Comparison of ENCODE assay signal across 8 cellular contexts in genomic region chr16:1048442-1049112, GRCh38. TPM values are rescaled to one million over a fixed set of nuclear protein-coding genes. Genes with fewer than 3 reads are reported as not detected.
DNase-seq lines count a peak whose midpoint lies in the region; ATAC-seq, FAIRE-seq and TF ChIP-seq lines count a peak whose summit lies in the region.
"Had no signal": no experiment of that assay in that cellular context is flagged by ENCODE, and none has a peak within 500 bp of the region (broad histone marks: within the 10 kb centered on the region; RNA-seq: fewer than 3 reads in every experiment).

No MANE protein-coding gene starts in this region.

- peak; percentile 21 for FAIRE-seq in endothelial cell of umbilical vein (lab: Jason Lieb, UNC)

- no TSS peak for BruUV-seq in endothelial cell of umbilical vein (replicated peaks; lab: Mats Ljungman, UMichigan)

- H3K79me2 ChIP-seq in endothelial cell of umbilical vein (ENCODE audit: control insufficient read depth, insufficient read depth, low read length), result no peaks in the 10 kb centered on the region

- ATAC-seq in HG02678 (IDR thresholded peaks at IDR 0.05; ENCODE audit: unreplicated experiment) (no peak), GM21717 (IDR thresholded peaks at IDR 0.05; ENCODE audit: unreplicated experiment) (no peak)

- POLR2A ChIA-PET in endothelial cell of umbilical vein (lab: Charles Lee), result interaction anchor here (0.6 kb wide), 1 partner anchor 149 kb away, joined by 5 read pairs; no protein-coding TSS in a partner anchor

- CTCF ChIA-PET in endothelial cell of umbilical vein (lab: Charles Lee), result interaction anchor here (0.6 to 2.8 kb wide), 3 partner anchors 9 to 80 kb away, joined by 3 to 20 read pairs (median 3); no protein-coding TSS in a partner anchor

- H3K9ac ChIP-seq in endothelial cell of umbilical vein (replicated peaks; ENCODE audit: extremely low read depth, insufficient read depth, low read length), result no peak overlapping the region

- no peaks in the 10 kb centered on the region for H3K27me3 ChIP-seq in endothelial cell of umbilical vein (ENCODE audit: control insufficient read depth in 2 of 2, insufficient read depth in 2 of 2, low read length in 2 of 2)

- H3K36me3 ChIP-seq in endothelial cell of umbilical vein (ENCODE audit: control insufficient read depth in 2 of 2, extremely low read depth in 1 of 2, insufficient read depth in 2 of 2, low read length in 2 of 2), result no peaks in the 10 kb centered on the region

- H2AFZ ChIP-seq in endothelial cell of umbilical vein (ENCODE audit: low read depth, low read length), result peak overlapping the region; percentile 91

- H4K20me1 ChIP-seq in endothelial cell of umbilical vein (replicated peaks; ENCODE audit: control insufficient read depth, extremely low read depth, insufficient read depth, low read length), result no peaks in the 10 kb centered on the region

- no peak overlapping the region for H3K4me3 ChIP-seq in endothelial cell of umbilical vein (replicated peaks in 1 of 3; ENCODE audit: insufficient read depth in 1 of 3, low read depth in 1 of 3, low read length in 3 of 3)

- dilution Hi-C loops in endothelial cell of umbilical vein (cut with MboI; ENCODE audit: extremely low pct_ligation_motif_present, low sequenced_read_pairs), result no loop called here

- no peak for TF ChIP-seq POLR2A in endothelial cell of umbilical vein (IDR thresholded peaks at IDR 0.05; ENCODE audit: low read depth, low read length)

- DNase-seq in EL (peak; percentile 13), NCI-H2171 (lab: John Stamatoyannopoulos, UW) (peak; percentile 84), endothelial cell of umbilical vein (ENCODE audit: low read depth, low spot score) (peak; percentile 26), occipital lobe (lab: John Stamatoyannopoulos, UW) (peak; percentile 72)
- no peak for DNase-seq in effector CD4-positive, alpha-beta T cell

- no peaks in the 10 kb centered on the region for H3K9me3 ChIP-seq in endothelial cell of umbilical vein (replicated peaks; ENCODE audit: control insufficient read depth, insufficient read depth, low read length)

- H3K4me1 ChIP-seq in endothelial cell of umbilical vein (ENCODE audit: control insufficient read depth, extremely low read depth, insufficient read depth, low read length), result no peaks in the 10 kb centered on the region

- no peak overlapping the region for H3K4me2 ChIP-seq in endothelial cell of umbilical vein (ENCODE audit: insufficient read depth, low read length)

- H3K27ac ChIP-seq in endothelial cell of umbilical vein (ENCODE audit: insufficient read depth, low read depth, low read length), result no peak overlapping the region

- H3K9me1 ChIP-seq in endothelial cell of umbilical vein (replicated peaks; ENCODE audit: control insufficient read depth, extremely low read depth, insufficient read depth, low read length), result no peaks in the 10 kb centered on the region

- intact Hi-C loops in endothelial cell of umbilical vein (cut with micrococcal nuclease), result no loop called here

- no peak for TF ChIP-seq CTCF in endothelial cell of umbilical vein (IDR thresholded peaks at IDR 0.05; ENCODE audit: extremely low read depth in 1 of 2, insufficient read depth in 1 of 2, low read depth in 1 of 2, low read length in 2 of 2)

TF ChIP-seq in endothelial cell of umbilical vein, 7 proteins besides CTCF, POLR2A, EP300 and RAD21:
- TF ChIP-seq GATA2 (IDR thresholded peaks at IDR 0.05; ENCODE audit: insufficient read depth, insufficient read length, low read depth, low read length), result no peak
- no peak for TF ChIP-seq FOS (IDR thresholded peaks at IDR 0.05; ENCODE audit: borderline replicate concordance, insufficient read depth, low read length)
- TF ChIP-seq POLR2AphosphoS5 (IDR thresholded peaks at IDR 0.05; ENCODE audit: insufficient read depth, low read depth, low read length), result no peak
- no peak for TF ChIP-seq MYC (IDR thresholded peaks at IDR 0.05; ENCODE audit: low read depth, low read length)
- no peak for TF ChIP-seq MAX (IDR thresholded peaks at IDR 0.05; ENCODE audit: insufficient read depth, insufficient read length)
- TF ChIP-seq EZH2 (IDR thresholded peaks at IDR 0.05; ENCODE audit: borderline replicate concordance, low read depth, low read length, severe bottlenecking), result no peak
- TF ChIP-seq JUN (IDR thresholded peaks at IDR 0.05; ENCODE audit: borderline replicate concordance, insufficient read depth, insufficient read length, low read depth), result no peak
TF ChIP-seq in endothelial cell of umbilical vein: peak in this region for 0.

RNA-seq across cellular contexts. Expression of gene SSTR5, which starts 24.0 kb away (rescaled TPM):
- total RNA-seq in endothelial cell of umbilical vein (0.24 TPM in 1 of 2 replicates, not detected in the other), occipital lobe (0.16 TPM)
- polyA plus RNA-seq in endothelial cell of umbilical vein, result 0.52 and 0.65 TPM in 2 replicates
- 0.17 TPM in 2 replicates for polyA plus RNA-seq in endothelial cell of umbilical vein (2011; cell fraction: cytosol; rRNA removed)
- 0.25 and 0.29 TPM in 2 replicates for polyA plus RNA-seq in endothelial cell of umbilical vein (2011; cell fraction: nucleus; rRNA removed)
- polyA plus RNA-seq in endothelial cell of umbilical vein (2012), result 0.20 and 0.94 TPM in 2 replicates
- 0.13 and 0.39 TPM in 2 replicates for polyA minus RNA-seq in endothelial cell of umbilical vein
- polyA minus RNA-seq in endothelial cell of umbilical vein (2011; cell fraction: cytosol; rRNA and poly(A)+ RNA removed), result 0.72 TPM
- polyA minus RNA-seq in endothelial cell of umbilical vein (2011; cell fraction: nucleus; rRNA and poly(A)+ RNA removed), result 0.34 TPM in 1 of 2 replicates, not detected in the other

RNA-seq across cellular contexts. Expression of gene C1QTNF8, which starts 47.5 kb away (rescaled TPM):
- total RNA-seq in endothelial cell of umbilical vein (not detected in 2 replicates), occipital lobe (not detected)
- polyA plus RNA-seq in endothelial cell of umbilical vein, result not detected in 2 replicates
- not detected in 2 replicates for polyA plus RNA-seq in endothelial cell of umbilical vein (2011; cell fraction: cytosol; rRNA removed)
- polyA plus RNA-seq in endothelial cell of umbilical vein (2011; cell fraction: nucleus; rRNA removed), result not detected in 2 replicates
- not detected in 2 replicates for polyA plus RNA-seq in endothelial cell of umbilical vein (2012)
- not detected in 2 replicates for polyA minus RNA-seq in endothelial cell of umbilical vein
- polyA minus RNA-seq in endothelial cell of umbilical vein (2011; cell fraction: cytosol; rRNA and poly(A)+ RNA removed), result not detected
- polyA minus RNA-seq in endothelial cell of umbilical vein (2011; cell fraction: nucleus; rRNA and poly(A)+ RNA removed), result not detected in 2 replicates
- total RNA-seq: renal cortical epithelial cell had no signal
